ENCODE assay signal across 8 cellular contexts in genomic region chr9:68844623-68845612, GRCh38.
A peak's percentile ranks its signal among the peaks of the same experiment; 100 is the strongest.
DNase-seq lines count a peak whose midpoint lies in the region; ATAC-seq and TF ChIP-seq lines count a peak whose summit lies in the region.

No MANE protein-coding gene starts in this region.

- no peaks in the 10 kb centered on the region for H3K9me3 Mint-ChIP-seq in activated CD8-positive, alpha-beta T cell treated with anti-CD3 and anti-CD28 coated beads for 36 hours

- peak; percentile 44 for TF ChIP-seq CTCF in LNCaP clone FGC (IDR thresholded peaks at IDR 0.05; ENCODE audit: control insufficient read depth, extremely low read depth, insufficient read depth)
- TF ChIP-seq CTCF in activated CD8-positive, alpha-beta T cell treated with anti-CD3 and anti-CD28 coated beads for 36 hours (IDR thresholded peaks at IDR 0.05): peak; percentile 53

- no peaks in the 10 kb centered on the region for H3K36me3 Mint-ChIP-seq in activated CD8-positive, alpha-beta T cell treated with anti-CD3 and anti-CD28 coated beads for 36 hours (ENCODE audit: low read depth)

- H3K27ac Mint-ChIP-seq in activated CD8-positive, alpha-beta T cell treated with anti-CD3 and anti-CD28 coated beads for 36 hours: no peak overlapping the region

- no peak overlapping the region for H3K4me3 ChIP-seq in LNCaP clone FGC (ENCODE audit: low read depth, low read length)

- intact Hi-C loops in activated CD8-positive, alpha-beta T cell treated with anti-CD3 and anti-CD28 coated beads for 36 hours (cut with micrococcal nuclease): no loop called here
- intact Hi-C loops in left ventricle myocardium superior (cut with micrococcal nuclease): no loop called here

- CTCF ChIA-PET in activated CD8-positive, alpha-beta T cell treated with anti-CD3 and anti-CD28 coated beads for 36 hours (lab: Charles Lee): interaction anchor here (0.6 to 1.6 kb wide), 9 partner anchors 9 to 155 kb away, joined by 3 to 5 read pairs (median 4); no protein-coding TSS in a partner anchor

- H3K27me3 Mint-ChIP-seq in activated CD8-positive, alpha-beta T cell treated with anti-CD3 and anti-CD28 coated beads for 36 hours: peaks cover 1% of the 10 kb centered on the region

- H3K4me1 Mint-ChIP-seq in activated CD8-positive, alpha-beta T cell treated with anti-CD3 and anti-CD28 coated beads for 36 hours (ENCODE audit: low read depth): peaks cover 5% of the 10 kb centered on the region

- no peak overlapping the region for H3K4me3 Mint-ChIP-seq in activated CD8-positive, alpha-beta T cell treated with anti-CD3 and anti-CD28 coated beads for 36 hours

- ATAC-seq in GM21515 (IDR thresholded peaks at IDR 0.05; ENCODE audit: unreplicated experiment) (peak; percentile 70), left ventricle myocardium superior (peak; percentile 53), GM19467 (IDR thresholded peaks at IDR 0.05; ENCODE audit: unreplicated experiment) (no peak)
- ATAC-seq in activated CD8-positive, alpha-beta T cell treated with anti-CD3 and anti-CD28 coated beads for 36 hours: no peak

- DNase-seq in DMS 273 (lab: John Stamatoyannopoulos, UW; ENCODE audit: unreplicated experiment) (peak; percentile 60), DMS 273 treated with DMSO at 0.1 percent for 48 hours (lab: John Stamatoyannopoulos, UW) (no peak), LNCaP clone FGC (ENCODE audit: low read depth) (no peak), left ventricle myocardium superior (peak; percentile 54)
- peak; percentile 59 for DNase-seq in activated CD8-positive, alpha-beta T cell treated with anti-CD3 and anti-CD28 coated beads for 36 hours
- DNase-seq in stimulated activated CD4-positive, alpha-beta T cell treated with anti-CD3 and anti-CD28 coated beads, Interleukin-1b, Interleukin-23, amount 100 ng/mL, for 48 hours: peak; percentile 10

- POLR2A ChIA-PET in activated CD8-positive, alpha-beta T cell treated with anti-CD3 and anti-CD28 coated beads for 36 hours (lab: Charles Lee): no interaction called here

Comparison
In these comparisons a context has a peak if more than half of its experiments do, and no peak if none do; other contexts are left out.
1. DNase-seq: peak in DMS 273 (single experiment), activated CD8-positive, alpha-beta T cell treated with anti-CD3 and anti-CD28 coated beads for 36 hours (single experiment), left ventricle myocardium superior (single experiment) and stimulated activated CD4-positive, alpha-beta T cell treated with anti-CD3 and anti-CD28 coated beads, Interleukin-1b, Interleukin-23, amount 100 ng/mL, for 48 hours (single experiment); none in DMS 273 treated with DMSO at 0.1 percent for 48 hours (single experiment) and LNCaP clone FGC (single experiment).
2. ATAC-seq: peak in GM21515 (single experiment) and left ventricle myocardium superior (single experiment); none in activated CD8-positive, alpha-beta T cell treated with anti-CD3 and anti-CD28 coated beads for 36 hours (single experiment) and GM19467 (single experiment).